Comparison of ENCODE assay signal across 22 cellular contexts in the genomic region with DNA sequence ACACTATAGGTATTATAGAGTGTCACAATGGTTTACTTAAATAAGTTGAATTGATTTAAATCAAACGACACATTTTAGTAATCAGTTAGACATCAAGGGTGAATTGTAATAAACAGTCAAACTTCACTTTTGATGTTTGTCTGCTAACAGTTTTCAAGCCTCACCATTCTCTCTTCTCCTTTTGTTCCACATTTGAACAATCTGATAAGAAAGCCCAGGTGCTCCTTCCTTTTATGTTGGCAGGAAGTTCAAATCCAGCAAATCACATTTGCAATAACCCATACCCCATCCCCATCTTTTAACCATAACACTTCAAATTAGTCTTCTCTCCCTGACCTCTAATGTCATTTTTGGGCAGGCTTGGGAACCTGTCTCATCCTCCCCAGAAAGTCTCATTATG.
A peak's percentile ranks its signal among the peaks of the same experiment; 100 is the strongest.
DNase-seq lines count a peak whose midpoint lies in the region; FAIRE-seq and TF ChIP-seq lines count a peak whose summit lies in the region.
"Had no signal": no experiment of that assay in that cellular context is flagged by ENCODE, and none has a peak within 500 bp of the region (broad histone marks: within the 10 kb centered on the region; RNA-seq: fewer than 3 reads in every experiment).

No MANE protein-coding gene starts in this region.

- 80% methylated on average over 1 of the region's 1 CpG; no CpG with 5 or more reads in 1 of the 2 experiments for WGBS in H1 (ENCODE audit: extremely low coverage in 1 of 2, insufficient coverage in 1 of 2, insufficient read length in 1 of 2, insufficient replicate concordance in 2 of 2, low coverage in 1 of 2, low lambda C conversion rate in 2 of 2, missing lambda C conversion rate in 1 of 2), 2 experiments

- H3K4me3 Mint-ChIP-seq in activated naive CD4-positive, alpha-beta T cell treated with anti-CD3 and anti-CD28 coated beads, Interleukin-2, amount 50 U/mL, for 24 hours = no peak overlapping the region
- no peak overlapping the region for H3K4me3 Mint-ChIP-seq in activated CD4-positive, alpha-beta T cell treated with anti-CD3 and anti-CD28 coated beads, Interleukin-2, amount 10 ng/mL, durations not matched to agents 24 days and 14 days
- H3K4me3 Mint-ChIP-seq: B cell; CD4-positive, alpha-beta T cell; CD8-positive, alpha-beta T cell had no signal

- no peak for TF ChIP-seq EP300 in H1 (IDR thresholded peaks at IDR 0.05; ENCODE audit: borderline replicate concordance in 1 of 2, low read depth in 2 of 2, low read length in 2 of 2)

- no peaks in the 10 kb centered on the region for H3K4me1 Mint-ChIP-seq in activated naive CD4-positive, alpha-beta T cell treated with anti-CD3 and anti-CD28 coated beads, Interleukin-2, amount 50 U/mL, for 24 hours
- no peaks in the 10 kb centered on the region for H3K4me1 Mint-ChIP-seq in activated CD4-positive, alpha-beta T cell treated with anti-CD3 and anti-CD28 coated beads, Interleukin-2, amount 10 ng/mL, durations not matched to agents 24 days and 14 days
- H3K4me1 Mint-ChIP-seq: B cell had no signal

- peak; percentile 24 for FAIRE-seq in H1 (lab: Jason Lieb, UNC)
- FAIRE-seq: A549, D721Med, GM12878, GM12892, GM18507 had no signal

- POLR2A ChIA-PET in H1 (lab: Charles Lee; ENCODE audit: partially characterized antibody) = no interaction called here

- no peaks in the 10 kb centered on the region for H3K23me2 ChIP-seq in H1 (ENCODE audit: low read depth, low read length)

- H2BK12ac ChIP-seq in H1 (ENCODE audit: low read depth, low read length) = no peak overlapping the region

- no peak overlapping the region for H3K4me3 ChIP-seq in H1 (ENCODE audit: extremely low read depth in 1 of 4, insufficient read depth in 2 of 4, low read depth in 3 of 4, low read length in 4 of 4)
- H3K4me3 ChIP-seq: A549; BLaER1 treated with 17β-estradiol and CSF1 and Interleukin-3, amounts not matched to agents 10 nM and 100 nM; GM12878 had no signal

- no peak overlapping the region for H3K23ac ChIP-seq in H1 (ENCODE audit: insufficient read length)

- H3K9ac ChIP-seq in H1 (replicated peaks in 1 of 4; ENCODE audit: extremely low read depth in 1 of 4, low read depth in 3 of 4, low read length in 3 of 4) = no peak overlapping the region
- H3K9ac ChIP-seq: BLaER1 treated with 17β-estradiol and CSF1 and Interleukin-3, amounts not matched to agents 10 nM and 100 nM had no signal

- no peak overlapping the region for H3K56ac ChIP-seq in H1 (replicated peaks; ENCODE audit: insufficient read length, low read depth, low read length)

- H3K14ac ChIP-seq in H1 (ENCODE audit: insufficient read length) = no peak overlapping the region

- no peak overlapping the region for H2BK20ac ChIP-seq in H1 (ENCODE audit: low read length)

- no peak for TF ChIP-seq CTCF in H1 (IDR thresholded peaks at IDR 0.05; ENCODE audit: control extremely low read depth in 1 of 3, insufficient read depth in 1 of 3, low read depth in 1 of 3, low read length in 3 of 3)

- H3K4me2 ChIP-seq in H1 (ENCODE audit: insufficient read depth in 1 of 2, low read depth in 2 of 2, low read length in 2 of 2) = no peak overlapping the region
- H3K4me2 ChIP-seq: A549 had no signal

- H3K36me3 Mint-ChIP-seq in activated naive CD4-positive, alpha-beta T cell treated with anti-CD3 and anti-CD28 coated beads, Interleukin-2, amount 50 U/mL, for 24 hours = no peaks in the 10 kb centered on the region
- H3K36me3 Mint-ChIP-seq in activated CD4-positive, alpha-beta T cell treated with anti-CD3 and anti-CD28 coated beads, Interleukin-2, amount 10 ng/mL, durations not matched to agents 24 days and 14 days (ENCODE audit: low read depth) = no peaks in the 10 kb centered on the region
- H3K36me3 Mint-ChIP-seq: CD8-positive, alpha-beta T cell had no signal

- H3K27me3 ChIP-seq in H1 (replicated peaks in 1 of 4; ENCODE audit: control insufficient read depth in 3 of 4, extremely low read depth in 1 of 4, insufficient read depth in 3 of 4, low read length in 3 of 4) = no peaks in the 10 kb centered on the region
- H3K27me3 ChIP-seq: BLaER1 treated with 17β-estradiol and CSF1 and Interleukin-3, amounts not matched to agents 10 nM and 100 nM had no signal

- H2BK5ac ChIP-seq in H1 (ENCODE audit: low read depth, low read length) = no peak overlapping the region

- H4K8ac ChIP-seq in H1 (ENCODE audit: extremely low read depth, insufficient read depth, low read length) = no peak overlapping the region

- no peak overlapping the region for H3K18ac ChIP-seq in H1 (ENCODE audit: extremely low read depth, low read length)

- no peaks in the 10 kb centered on the region for H3K4me1 ChIP-seq in H1 (replicated peaks in 1 of 4; ENCODE audit: control insufficient read depth in 3 of 4, insufficient read depth in 4 of 4, low read length in 3 of 4)
- H3K4me1 ChIP-seq: A549, Caco-2 had no signal

- no peak overlapping the region for H2AK5ac ChIP-seq in H1 (ENCODE audit: low read depth, low read length)

- H4K5ac ChIP-seq in H1 (ENCODE audit: insufficient read length, low read depth, low read length) = no peak overlapping the region

- no peak overlapping the region for H2AFZ ChIP-seq in H1 (ENCODE audit: low read length)

- peak overlapping the region; percentile 10 for H3K27ac Mint-ChIP-seq in activated naive CD4-positive, alpha-beta T cell treated with anti-CD3 and anti-CD28 coated beads, Interleukin-2, amount 50 U/mL, for 24 hours
- H3K27ac Mint-ChIP-seq in activated CD4-positive, alpha-beta T cell treated with anti-CD3 and anti-CD28 coated beads, Interleukin-2, amount 10 ng/mL, durations not matched to agents 24 days and 14 days = no peak overlapping the region
- H3K27ac Mint-ChIP-seq: B cell; CD4-positive, alpha-beta T cell; CD8-positive, alpha-beta T cell had no signal

- no peak for TF ChIP-seq RAD21 in H1 (IDR thresholded peaks at IDR 0.05 in 1 of 2, conservative IDR thresholded peaks at IDR 0.05 in 1 of 2; ENCODE audit: low read depth in 2 of 2, low read length in 2 of 2)

- H3K27me3 Mint-ChIP-seq in activated naive CD4-positive, alpha-beta T cell treated with anti-CD3 and anti-CD28 coated beads, Interleukin-2, amount 50 U/mL, for 24 hours = no peaks in the 10 kb centered on the region
- H3K27me3 Mint-ChIP-seq in activated CD4-positive, alpha-beta T cell treated with anti-CD3 and anti-CD28 coated beads, Interleukin-2, amount 10 ng/mL, durations not matched to agents 24 days and 14 days = no peaks in the 10 kb centered on the region
- H3K27me3 Mint-ChIP-seq: B cell; CD4-positive, alpha-beta T cell had no signal

- no peaks in the 10 kb centered on the region for H4K20me1 ChIP-seq in H1 (replicated peaks in 1 of 2; ENCODE audit: control insufficient read depth in 1 of 2, insufficient read depth in 2 of 2, low read length in 2 of 2)
- H4K20me1 ChIP-seq: BLaER1 treated with 17β-estradiol and CSF1 and Interleukin-3, amounts not matched to agents 10 nM and 100 nM had no signal

- no peaks in the 10 kb centered on the region for H3K79me2 ChIP-seq in H1 (ENCODE audit: control insufficient read depth in 1 of 2, insufficient read depth in 2 of 2, low read length in 2 of 2)

- no peak for TF ChIP-seq POLR2A in H1 (IDR thresholded peaks at IDR 0.05; ENCODE audit: control extremely low read depth in 1 of 2, low read depth in 2 of 2, low read length in 2 of 2)

- no peak for DNase-seq in activated naive CD4-positive, alpha-beta T cell treated with anti-CD3 and anti-CD28 coated beads, Interleukin-2, amount 50 U/mL, for 16 hours
- DNase-seq in H1 (ENCODE audit: low read depth in 1 of 2, low spot score in 2 of 2) (no peak), HuH-7 (ENCODE audit: low spot score) (no peak)
- no peak for DNase-seq in activated CD4-positive, alpha-beta T cell treated with anti-CD3 and anti-CD28 coated beads, Interleukin-2, amount 10 ng/mL, durations not matched to agents 24 days and 14 days
- DNase-seq: AML-193; Caco-2; Calu3; CD4-positive, alpha-beta T cell; CD8-positive, alpha-beta T cell; DMS79 treated with DMSO at 0.1 percent for 48 hours; EL; GDM1 had no signal

- no peaks in the 10 kb centered on the region for H3K79me1 ChIP-seq in H1 (ENCODE audit: low read depth, low read length)

- H3K9me3 Mint-ChIP-seq in activated naive CD4-positive, alpha-beta T cell treated with anti-CD3 and anti-CD28 coated beads, Interleukin-2, amount 50 U/mL, for 24 hours = no peaks in the 10 kb centered on the region
- no peaks in the 10 kb centered on the region for H3K9me3 Mint-ChIP-seq in activated CD4-positive, alpha-beta T cell treated with anti-CD3 and anti-CD28 coated beads, Interleukin-2, amount 10 ng/mL, durations not matched to agents 24 days and 14 days
- H3K9me3 Mint-ChIP-seq: CD4-positive, alpha-beta T cell; CD8-positive, alpha-beta T cell had no signal

- no peaks in the 10 kb centered on the region for H3K36me3 ChIP-seq in H1 (ENCODE audit: control insufficient read depth in 2 of 4, insufficient read depth in 4 of 4, low read length in 3 of 4)
- H3K36me3 ChIP-seq: BLaER1 treated with 17β-estradiol and CSF1 and Interleukin-3, amounts not matched to agents 10 nM and 100 nM had no signal

- CTCF ChIA-PET in H1 (lab: Charles Lee; ENCODE audit: partially characterized antibody) = no interaction called here

- H2BK15ac ChIP-seq in H1 (ENCODE audit: low read length) = no peak overlapping the region

- no peak overlapping the region for H4K91ac ChIP-seq in H1 (replicated peaks; ENCODE audit: insufficient read length, low read length)

- intact Hi-C loops in activated CD4-positive, alpha-beta T cell treated with anti-CD3 and anti-CD28 coated beads, Interleukin-2, amount 10 ng/mL, durations not matched to agents 24 days and 14 days (cut with micrococcal nuclease) = no loop called here

- no peak overlapping the region for H3K4ac ChIP-seq in H1 (replicated peaks; ENCODE audit: insufficient read length, low read depth, low read length)

- H2BK120ac ChIP-seq in H1 (replicated peaks; ENCODE audit: low read depth, low read length) = no peak overlapping the region

- no peak overlapping the region for H3K27ac ChIP-seq in H1 (ENCODE audit: low read depth, low read length)
- H3K27ac ChIP-seq: 22Rv1; A549; BLaER1 treated with 17β-estradiol and CSF1 and Interleukin-3, amounts not matched to agents 10 nM and 100 nM; C4-2B had no signal

- H3K9me3 ChIP-seq in H1 (ENCODE audit: insufficient read depth in 2 of 2, low read depth in 1 of 2, low read length in 1 of 2) = no peaks in the 10 kb centered on the region
- H3K9me3 ChIP-seq: A549, Caco-2 had no signal

TF ChIP-seq in H1, 55 proteins besides CTCF, POLR2A, EP300 and RAD21 (continues in another document):
- no peak for TF ChIP-seq BRCA1 (IDR thresholded peaks at IDR 0.05; ENCODE audit: low read depth, low read length)
- TF ChIP-seq TAF7 (optimal IDR thresholded peaks at IDR 0.05; ENCODE audit: borderline replicate concordance, low read depth, low read length) = no peak
- TF ChIP-seq CBX8 (IDR thresholded peaks at IDR 0.05; ENCODE audit: borderline replicate concordance, low read depth, low read length) = no peak
- TF ChIP-seq KDM5A (IDR thresholded peaks at IDR 0.05; ENCODE audit: low read length) = no peak
